In genomic region chr12:94110258-94110657, GRCh38 we compare ENCODE assay signal across 22 cellular contexts.
"Had no signal": no experiment of that assay in that cellular context is flagged by ENCODE, and none has a peak within 500 bp of the region (broad histone marks: within the 10 kb centered on the region; RNA-seq: fewer than 3 reads in every experiment).

No MANE protein-coding gene starts in this region.

- DNase-seq: hippocampal formation; islet precursor cell; left ventricle myocardium inferior; midbrain; mucosa of descending colon; naive thymus-derived CD4-positive, alpha-beta T cell; ovary; right lobe of liver; stimulated activated CD4-positive, alpha-beta T cell treated with anti-CD3 and anti-CD28 coated beads, Interleukin-1b, Interleukin-23, amount 100 ng/mL, for 48 hours; stimulated activated CD4-positive, alpha-beta T cell treated with anti-CD3 and anti-CD28 coated beads, Interleukin-4, amount 100 ng/mL, for 1 hour; stimulated activated naive B cell treated with anti-CD40 and anti-IgM and Interleukin-4, amounts not matched to agents 10 μg/mL and 1 μg/mL and 100 μg/mL, for 72 hours; stimulated activated naive CD8-positive, alpha-beta T cell treated with anti-CD3 and anti-CD28 coated beads, Interleukin-15, Interleukin-2, amounts not matched to agents 100 U/mL and 50 U/mL, for 24 hours; stomach; testis; thyroid gland; transverse colon; upper lobe of right lung had no signal

- H3K4me3 Mint-ChIP-seq: memory B cell; naive thymus-derived CD4-positive, alpha-beta T cell; natural killer cell treated with Interleukin-12 subunit alpha and Interleukin-12 subunit beta and Interleukin-15 and Interleukin-18, amount 100 ng/mL, for 72 hours; stimulated activated naive B cell treated with anti-CD40 and anti-IgM and Interleukin-4, amounts not matched to agents 10 μg/mL and 1 μg/mL and 100 μg/mL, for 72 hours had no signal

- H3K27ac ChIP-seq: left ventricle myocardium inferior, ovary, right atrium auricular region, right lobe of liver, stomach, testis, thyroid gland, transverse colon, upper lobe of right lung had no signal

- H3K27ac Mint-ChIP-seq: memory B cell; natural killer cell treated with Interleukin-12 subunit alpha and Interleukin-12 subunit beta and Interleukin-15 and Interleukin-18, amount 100 ng/mL, for 72 hours; progenitor cell of endocrine pancreas had no signal

- H3K9me3 Mint-ChIP-seq: memory B cell; naive thymus-derived CD4-positive, alpha-beta T cell; natural killer cell treated with Interleukin-12 subunit alpha and Interleukin-12 subunit beta and Interleukin-15 and Interleukin-18, amount 100 ng/mL, for 72 hours; stimulated activated naive B cell treated with anti-CD40 and anti-IgM and Interleukin-4, amounts not matched to agents 10 μg/mL and 1 μg/mL and 100 μg/mL, for 72 hours had no signal

- H3K4me3 ChIP-seq: left ventricle myocardium inferior, mucosa of descending colon, ovary, right atrium auricular region, right lobe of liver, smooth muscle cell, stomach, testis, thyroid gland, transverse colon, upper lobe of right lung had no signal

- ATAC-seq: mucosa of descending colon; naive thymus-derived CD4-positive, alpha-beta T cell; right lobe of liver; upper lobe of right lung had no signal

- H3K36me3 ChIP-seq: left ventricle myocardium inferior, ovary, right atrium auricular region, right lobe of liver, stomach, thyroid gland, transverse colon, upper lobe of right lung had no signal

- H3K9me3 ChIP-seq: left ventricle myocardium inferior, mucosa of descending colon, ovary, right atrium auricular region, right lobe of liver, testis, thyroid gland, transverse colon, upper lobe of right lung had no signal

- H3K27me3 ChIP-seq: ovary, right atrium auricular region, right lobe of liver, testis, thyroid gland, transverse colon, upper lobe of right lung had no signal

- H3K4me1 Mint-ChIP-seq: memory B cell had no signal

- H3K36me3 Mint-ChIP-seq: memory B cell; naive thymus-derived CD4-positive, alpha-beta T cell; natural killer cell treated with Interleukin-12 subunit alpha and Interleukin-12 subunit beta and Interleukin-15 and Interleukin-18, amount 100 ng/mL, for 72 hours; stimulated activated naive B cell treated with anti-CD40 and anti-IgM and Interleukin-4, amounts not matched to agents 10 μg/mL and 1 μg/mL and 100 μg/mL, for 72 hours had no signal

- H3K4me1 ChIP-seq: left ventricle myocardium inferior, right atrium auricular region, right lobe of liver, stomach, testis, thyroid gland, transverse colon, upper lobe of right lung had no signal
